25 cellular contexts compared by ENCODE assay signal in the genomic region with DNA sequence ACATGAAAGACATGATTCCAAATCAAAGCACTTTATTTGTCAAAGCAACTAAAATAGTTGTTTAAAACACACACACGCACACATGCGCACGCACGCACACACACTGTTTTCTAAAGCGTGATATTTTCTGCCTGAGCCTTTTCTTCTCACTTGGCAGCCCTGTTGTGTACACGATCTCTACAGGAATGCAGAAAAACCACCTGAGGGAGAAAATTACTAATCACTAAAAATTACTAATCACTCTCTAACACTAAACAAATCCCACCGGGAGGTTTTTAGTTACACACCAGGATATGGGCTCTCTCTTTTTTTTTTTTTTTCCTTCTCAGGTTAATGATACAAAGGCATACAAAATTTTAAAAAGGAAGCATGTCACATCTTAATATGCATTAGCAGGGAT.
"Had no signal": no experiment of that assay in that cellular context is flagged by ENCODE, and none has a peak within 500 bp of the region (broad histone marks: within the 10 kb centered on the region; RNA-seq: fewer than 3 reads in every experiment).

No MANE protein-coding gene starts in this region.

- FAIRE-seq: endometrium, frontal cortex, pancreas had no signal

- DNase-seq: cortex of kidney; effector memory CD8-positive, alpha-beta T cell; left cardiac atrium; left lung; mesenchymal stem cell; mucosa of descending colon; naive B cell; pancreas; stimulated activated CD4-positive, alpha-beta T cell treated with anti-CD3 and anti-CD28 coated beads, Interleukin-12 subunit alpha, Interleukin-12 subunit beta, amount 100 ng/mL, for 4 hours; stimulated activated CD4-positive, alpha-beta T cell treated with anti-CD3 and anti-CD28 coated beads, Interleukin-1b, Interleukin-23, amount 100 ng/mL, for 48 hours; stimulated activated CD4-positive, alpha-beta T cell treated with anti-CD3 and anti-CD28 coated beads, Interleukin-4, amount 100 ng/mL, for 1 hour; stimulated activated CD8-positive, alpha-beta memory T cell treated with anti-CD3 and anti-CD28 coated beads, Interleukin-4, amount 100 ng/mL, for 48 hours; stimulated activated naive CD4-positive, alpha-beta T cell; stimulated activated naive CD8-positive, alpha-beta T cell treated with anti-CD3 and anti-CD28 coated beads, Interleukin-15, amount 100 ng/mL, for 72 hours; transverse colon; upper lobe of right lung had no signal

- H3K36me3 ChIP-seq: left lung, neutrophil, pancreas, right atrium auricular region, suprapubic skin, transverse colon, upper lobe of right lung, vagina had no signal

- ATAC-seq: effector memory CD8-positive, alpha-beta T cell; left cardiac atrium; left lung; mucosa of descending colon; natural killer cell treated with Interleukin-12 subunit alpha and Interleukin-12 subunit beta and Interleukin-15 and Interleukin-18, amount 100 ng/mL, for 72 hours; sciatic nerve; stimulated activated naive CD8-positive, alpha-beta T cell treated with anti-CD3 and anti-CD28 coated beads, Interleukin-15, amount 100 ng/mL, for 72 hours; upper lobe of right lung had no signal

- H3K4me3 ChIP-seq: left lung, mucosa of descending colon, pancreas, right atrium auricular region, smooth muscle cell, suprapubic skin, transverse colon, upper lobe of right lung, vagina had no signal

- H3K27me3 ChIP-seq: left lung, neutrophil, pancreas, right atrium auricular region, suprapubic skin, transverse colon, upper lobe of right lung, vagina had no signal
